Comparison of ENCODE assay signal across 10 cellular contexts in genomic region chr9:5326893-5327548, GRCh38. TPM values are rescaled to one million over a fixed set of nuclear protein-coding genes. Genes with fewer than 3 reads are reported as not detected.
DNase-seq lines count a peak whose midpoint lies in the region; ATAC-seq and TF ChIP-seq lines count a peak whose summit lies in the region.
"Had no signal": no experiment of that assay in that cellular context is flagged by ENCODE, and none has a peak within 500 bp of the region (broad histone marks: within the 10 kb centered on the region; RNA-seq: fewer than 3 reads in every experiment).

No MANE protein-coding gene starts in this region.

- no peaks in the 10 kb centered on the region for H3F3A ChIP-seq in PC-3 (ENCODE audit: low read length, unreplicated experiment)

- no peak for TF ChIP-seq POLR2A in vagina (IDR thresholded peaks at IDR 0.05)

- DNase-seq in HAP-1 (ENCODE audit: low spot score in 2 of 2) (peak; percentile 16 to 50), NCI-H69 (lab: John Stamatoyannopoulos, UW) (peak; percentile 71), amniotic epithelial cell (ENCODE audit: low read depth) (peak; percentile 44), lung (ENCODE audit: low spot score) (peak; percentile 64), vagina (ENCODE audit: extremely low spot score in 2 of 2) (no peak), NCI-H524 (lab: John Stamatoyannopoulos, UW) (no peak), substantia nigra (lab: John Stamatoyannopoulos, UW) (no peak), PC-3 (no peak)
- DNase-seq: GF-D8 had no signal

- no peak overlapping the region for H3K4me2 ChIP-seq in PC-3 (ENCODE audit: low read length)

- no peaks in the 10 kb centered on the region for H4K20me1 ChIP-seq in PC-3 (ENCODE audit: low read length)

- no TSS peak for BruUV-seq in PC-3 (replicated peaks; lab: Mats Ljungman, UMichigan)

- no peak overlapping the region for H2AFZ ChIP-seq in PC-3 (ENCODE audit: low read length)

- ATAC-seq in lung (ENCODE audit: insufficient read depth, low FRiP score) (no peak), PC-3 (no peak)

- in situ Hi-C loops in HAP-1 (cut with MboI; ENCODE audit: low sequenced_read_pairs), result no loop called here

- H3K36me3 ChIP-seq in HAP-1 (replicated peaks), result no peaks in the 10 kb centered on the region
- H3K36me3 ChIP-seq in lung (ENCODE audit: control insufficient read depth in 2 of 2, insufficient read depth in 2 of 2, low read length in 2 of 2), result no peaks in the 10 kb centered on the region
- H3K36me3 ChIP-seq in vagina, result no peaks in the 10 kb centered on the region
- H3K36me3 ChIP-seq in PC-3 (ENCODE audit: low read depth, low read length), result no peaks in the 10 kb centered on the region

- intact Hi-C loops in vagina (cut with DNase I), result no loop called here
- intact Hi-C loops in PC-3 (cut with micrococcal nuclease), result no loop called here

- POLR2A ChIA-PET in PC-3 (lab: Charles Lee; ENCODE audit: unreplicated experiment), result no interaction called here

- H3K27ac ChIP-seq in lung (ENCODE audit: low read depth in 1 of 2, low read length in 1 of 2) (no peak overlapping the region), vagina (no peak overlapping the region), substantia nigra (ENCODE audit: low read depth, low read length, poor library complexity, severe bottlenecking) (no peak overlapping the region), PC-3 (ENCODE audit: low read length) (no peak overlapping the region)

- H3K9me2 ChIP-seq in PC-3 (replicated peaks; ENCODE audit: low read length), result no peaks in the 10 kb centered on the region

- WGBS in lung, 2 donors, result 60 to 75% methylated on average over 10 of the region's 10 CpGs

- H3K79me2 ChIP-seq in PC-3 (ENCODE audit: low read length), result no peaks in the 10 kb centered on the region

- CTCF ChIA-PET in PC-3 (lab: Charles Lee), result no interaction called here

- H3K4me1 ChIP-seq in HAP-1, result no peaks in the 10 kb centered on the region
- H3K4me1 ChIP-seq in lung (ENCODE audit: control insufficient read depth in 2 of 2, insufficient read depth in 2 of 2, low read length in 2 of 2), result peaks cover 0 to 5% of the 10 kb centered on the region in 2 donors
- H3K4me1 ChIP-seq in vagina, result no peaks in the 10 kb centered on the region
- no peaks in the 10 kb centered on the region for H3K4me1 ChIP-seq in PC-3 (ENCODE audit: insufficient read depth, low read length)

- TF ChIP-seq CTCF in lung (IDR thresholded peaks at IDR 0.05; ENCODE audit: control extremely low read depth, extremely low read depth) (no peak), vagina (IDR thresholded peaks at IDR 0.05) (no peak), PC-3 (conservative IDR thresholded peaks at IDR 0.05; ENCODE audit: low read depth, low read length) (no peak)

- no peak overlapping the region for H3K9ac ChIP-seq in PC-3 (ENCODE audit: low read length)

- H3K4me3 ChIP-seq in HAP-1, result no peak overlapping the region
- H3K4me3 ChIP-seq in lung, result no peak overlapping the region
- H3K4me3 ChIP-seq in vagina, result no peak overlapping the region
- H3K4me3 ChIP-seq in PC-3 (ENCODE audit: low read length), result no peak overlapping the region

- no peaks in the 10 kb centered on the region for H3K9me3 ChIP-seq in HAP-1
- H3K9me3 ChIP-seq in lung (ENCODE audit: control insufficient read depth in 2 of 2, insufficient read depth in 1 of 2, low read length in 1 of 2), result no peaks in the 10 kb centered on the region
- H3K9me3 ChIP-seq in vagina, result no peaks in the 10 kb centered on the region
- H3K9me3 ChIP-seq in PC-3 (ENCODE audit: low read length), result no peaks in the 10 kb centered on the region

- H3K27me3 ChIP-seq in HAP-1 (ENCODE audit: low read depth) (no peaks in the 10 kb centered on the region), lung (ENCODE audit: control insufficient read depth, insufficient read depth) (no peaks in the 10 kb centered on the region), vagina (no peaks in the 10 kb centered on the region), PC-3 (ENCODE audit: low read length) (no peaks in the 10 kb centered on the region)

RNA-seq across cellular contexts. Expression of gene RLN1, which starts 12.7 kb away (rescaled TPM):
- under 1 TPM in 1 of 2 donors, not detected in 1; 0.48 TPM for total RNA-seq in lung
- under 1 TPM; 0.11 to 0.22 TPM for polyA plus RNA-seq in lung
- not detected for total RNA-seq in vagina
- not detected in 2 replicates for total RNA-seq in PC-3 (2014; rRNA removed)
- total RNA-seq: temporal lobe had no signal

RNA-seq across cellular contexts. Expression of gene RLN2, which starts 22.5 kb away (rescaled TPM):
- total RNA-seq in lung (under 1 TPM in 1 of 2 donors, not detected in 1; 0.49 TPM), vagina (not detected), PC-3 (2014; rRNA removed) (not detected in 2 replicates)
- under 1 TPM; 0.83 to 0.98 TPM for polyA plus RNA-seq in lung
- total RNA-seq: temporal lobe had no signal

Comparison
In these comparisons a context has a peak if more than half of its experiments do, and no peak if none do; other contexts are left out.
1. DNase-seq: peak in HAP-1 (2 of 2), NCI-H69 (single experiment), amniotic epithelial cell (single experiment) and lung (single experiment); none in vagina (0 of 2), NCI-H524 (0 of 2), substantia nigra (0 of 49) and PC-3 (single experiment).